In the genomic region with DNA sequence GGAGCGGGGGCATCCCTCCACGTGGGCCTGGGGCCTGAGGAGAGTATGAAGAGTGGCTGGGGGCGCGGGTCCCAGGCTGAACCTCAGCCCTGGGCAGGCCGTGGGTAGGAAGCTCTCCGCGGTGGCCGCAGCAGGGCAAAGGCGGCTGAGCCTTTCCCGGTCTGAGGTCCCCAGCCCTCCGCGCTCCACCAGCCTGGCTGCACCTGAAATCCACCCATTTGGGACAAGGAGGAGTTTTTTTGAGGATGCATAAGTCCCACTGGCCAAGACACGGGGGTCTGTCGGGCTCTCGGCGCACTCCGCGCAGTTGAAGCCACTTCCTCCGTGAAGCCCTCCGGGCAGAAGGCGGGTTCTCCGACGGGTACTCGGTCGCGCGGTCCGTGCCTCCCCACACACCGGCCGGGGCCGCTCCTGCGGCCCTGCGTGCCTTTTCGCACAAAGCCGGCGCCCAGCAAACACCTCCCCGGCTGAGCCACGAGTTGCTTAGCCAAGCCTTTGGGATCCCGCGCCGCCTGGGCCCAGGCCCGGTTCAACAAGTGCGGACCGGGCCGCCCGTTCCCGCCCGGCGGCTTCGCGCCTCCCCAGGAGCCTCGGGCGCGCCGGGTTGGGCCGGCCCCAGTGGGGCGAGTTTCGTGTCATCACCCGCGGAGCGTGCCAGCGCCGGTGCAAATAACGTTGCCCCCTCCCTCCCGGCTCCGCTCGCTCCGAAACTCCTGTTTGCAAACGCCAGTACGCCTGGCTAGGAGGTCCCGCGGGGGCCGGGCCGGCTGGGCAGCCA, we compare ENCODE assay signal across 10 cellular contexts. TPM values are rescaled to one million over a fixed set of nuclear protein-coding genes. Genes with fewer than 3 reads are reported as not detected.
A peak's percentile ranks its signal among the peaks of the same experiment; 100 is the strongest.
DNase-seq lines count a peak whose midpoint lies in the region; ATAC-seq, FAIRE-seq and TF ChIP-seq lines count a peak whose summit lies in the region.
"Had no signal": no experiment of that assay in that cellular context is flagged by ENCODE, and none has a peak within 500 bp of the region (broad histone marks: within the 10 kb centered on the region; RNA-seq: fewer than 3 reads in every experiment).

No MANE protein-coding gene starts in this region.

- H3K27ac ChIP-seq in right cardiac atrium (ENCODE audit: low read length), result no peak overlapping the region
- H3K27ac ChIP-seq in body of pancreas, result peak overlapping the region; percentile 16 to 78 (median 58)
- no peak overlapping the region for H3K27ac ChIP-seq in mesendoderm (ENCODE audit: low read depth, low read length)
- H3K27ac ChIP-seq in upper lobe of left lung, result peak overlapping the region in 1 of 4 donors; percentile 30

- peak overlapping the region; percentile 21 for H3K4me3 ChIP-seq in right cardiac atrium (ENCODE audit: low read length)
- H3K4me3 ChIP-seq in body of pancreas, result no peak overlapping the region
- H3K4me3 ChIP-seq in mesendoderm (ENCODE audit: low read length), result no peak overlapping the region
- H3K4me3 ChIP-seq in upper lobe of left lung, result peak overlapping the region in 3 of 4 donors; percentile 39 to 46 (median 40)

- ATAC-seq in right cardiac atrium, result no peak
- ATAC-seq in Right ventricle myocardium superior (ENCODE audit: poor library complexity), result no peak
- ATAC-seq in body of pancreas, result peak; percentile 30
- ATAC-seq in upper lobe of left lung (ENCODE audit: low FRiP score in 2 of 2), result peak in 1 of 2 donors; percentile 48
- ATAC-seq: activated naive CD4-positive, alpha-beta T cell treated with anti-CD3 and anti-CD28 coated beads, Interleukin-2, amount 50 U/mL, for 72 hours had no signal

- H3K4me2 ChIP-seq in mesendoderm (ENCODE audit: low read length), result peak overlapping the region; percentile 22

- no peak for TF ChIP-seq CTCF in body of pancreas (IDR thresholded peaks at IDR 0.05)
- TF ChIP-seq CTCF in upper lobe of left lung (IDR thresholded peaks at IDR 0.05), result no peak

- no peak overlapping the region for H3K23ac ChIP-seq in mesendoderm (ENCODE audit: low read length)

- TF ChIP-seq EP300 in upper lobe of left lung (IDR thresholded peaks at IDR 0.05), result no peak

- no peaks in the 10 kb centered on the region for H3K36me3 ChIP-seq in body of pancreas (replicated peaks in 1 of 2; ENCODE audit: insufficient read depth in 1 of 2, low read depth in 2 of 2)
- no peaks in the 10 kb centered on the region for H3K36me3 ChIP-seq in mesendoderm (ENCODE audit: control insufficient read depth, insufficient read depth, low read length)
- no peaks in the 10 kb centered on the region for H3K36me3 ChIP-seq in upper lobe of left lung

- TF ChIP-seq POLR2A in body of pancreas (IDR thresholded peaks at IDR 0.05) (no peak), upper lobe of left lung (IDR thresholded peaks at IDR 0.05) (no peak)

- peak overlapping the region; percentile 49 for H3K56ac ChIP-seq in mesendoderm (ENCODE audit: low read length)

- no peak for DNase-seq in right cardiac atrium
- DNase-seq in Right ventricle myocardium superior, result no peak
- DNase-seq in body of pancreas, result peak in 2 of 4 donors; percentile 45 to 58
- DNase-seq in mesendoderm, result no peak
- DNase-seq in upper lobe of left lung, result no peak
- DNase-seq in NCI-H146 (lab: John Stamatoyannopoulos, UW), result no peak
- no peak for DNase-seq in GOT3 (lab: John Stamatoyannopoulos, UW)
- DNase-seq in frontal cortex (ENCODE audit: low spot score in 2 of 2), result no peak

- H4K8ac ChIP-seq in mesendoderm (ENCODE audit: low read depth, low read length), result no peak overlapping the region

- intact Hi-C loops in right cardiac atrium (cut with DNase I) (no loop called here), Right ventricle myocardium superior (cut with DNase I) (no loop called here), body of pancreas (cut with DNase I) (no loop called here)

- H3K4me1 ChIP-seq in right cardiac atrium (ENCODE audit: control insufficient read depth, insufficient read depth, low read length) (no peaks in the 10 kb centered on the region), body of pancreas (peaks cover 44% of the 10 kb centered on the region), mesendoderm (ENCODE audit: control insufficient read depth, low read depth, low read length) (peaks cover 3% of the 10 kb centered on the region), upper lobe of left lung (peaks cover 28 to 39% (median 31%) of the 10 kb centered on the region in 4 donors)

- H2BK15ac ChIP-seq in mesendoderm (replicated peaks; ENCODE audit: low read depth), result no peak overlapping the region

- 9% methylated on average over 74 of the region's 74 CpGs for WGBS in right cardiac atrium
- WGBS in body of pancreas, 2 donors, result 25% methylated on average over 72 of the region's 74 CpGs; no CpG with 5 or more reads in 1 of the 2 donors
- no CpG with 5 or more reads among the region's 74 CpGs for WGBS in mesendoderm (ENCODE audit: extremely low coverage, insufficient coverage, low lambda C conversion rate)
- WGBS in upper lobe of left lung, 2 donors, result 29% methylated on average over 18 to 36 of the region's 74 CpGs

- no peaks in the 10 kb centered on the region for H3K79me2 ChIP-seq in mesendoderm (ENCODE audit: control insufficient read depth, insufficient read depth, low read length)

- no peak for FAIRE-seq in frontal cortex (lab: Jason Lieb, UNC)

- no peak overlapping the region for H2AK5ac ChIP-seq in mesendoderm (ENCODE audit: low read length)

- no peak overlapping the region for H2BK5ac ChIP-seq in mesendoderm (ENCODE audit: low read length)

- H3K79me1 ChIP-seq in mesendoderm (ENCODE audit: low read length), result no peaks in the 10 kb centered on the region

- H4K5ac ChIP-seq in mesendoderm (ENCODE audit: low read length), result no peak overlapping the region

- peak overlapping the region; percentile 16 for H3K9ac ChIP-seq in mesendoderm (ENCODE audit: low read length)

- H2BK120ac ChIP-seq in mesendoderm (ENCODE audit: low read depth, low read length), result no peak overlapping the region

- no peak overlapping the region for H3K18ac ChIP-seq in mesendoderm (ENCODE audit: low read length)

- H3K4ac ChIP-seq in mesendoderm (ENCODE audit: low read depth, low read length), result no peak overlapping the region

- H3K27me3 ChIP-seq in right cardiac atrium (ENCODE audit: control insufficient read depth, insufficient read depth), result no peaks in the 10 kb centered on the region
- no peaks in the 10 kb centered on the region for H3K27me3 ChIP-seq in body of pancreas
- H3K27me3 ChIP-seq in mesendoderm (ENCODE audit: insufficient read depth, low read length, poor library complexity), result peaks cover 14% of the 10 kb centered on the region
- peaks cover 2 to 28% (median 17%) of the 10 kb centered on the region in 4 donors for H3K27me3 ChIP-seq in upper lobe of left lung

- H3K9me3 ChIP-seq in right cardiac atrium (ENCODE audit: control insufficient read depth, low read length) (no peaks in the 10 kb centered on the region), body of pancreas (no peaks in the 10 kb centered on the region), upper lobe of left lung (no peaks in the 10 kb centered on the region)

RNA-seq across cellular contexts. Expression of a gene that starts 0.7 kb away (rescaled TPM):
- not detected for total RNA-seq in right cardiac atrium
- not detected for polyA plus RNA-seq in right cardiac atrium
- total RNA-seq in Right ventricle myocardium superior, result not detected
- total RNA-seq in body of pancreas, result 1 to 10 TPM in 1 of 2 donors, under 1 TPM in 1; 0.78 to 1.3 TPM
- 1.7 TPM for polyA plus RNA-seq in mesendoderm (2013, experiment 1 of 2)
- 2.0 TPM for polyA plus RNA-seq in mesendoderm (2013, experiment 2 of 2)
- 1 to 10 TPM in 2 of 6 donors, under 1 TPM in 4; under 0.01 to 2.2 (median 0.77) TPM for total RNA-seq in upper lobe of left lung
- under 0.01 TPM for total RNA-seq in frontal cortex
- total RNA-seq: LHCN-M2 had no signal

RNA-seq across cellular contexts. Expression of a gene that starts 5.4 kb away (rescaled TPM):
- total RNA-seq in right cardiac atrium, result 10 to 100 TPM in 1 of 4 donors, 1 to 10 TPM in 3; 9.0 to 14.1 (median 9.1) TPM
- 6.6 TPM for polyA plus RNA-seq in right cardiac atrium
- 6.5 TPM for total RNA-seq in Right ventricle myocardium superior
- 10 to 100 TPM; 18.2 to 33.9 TPM for total RNA-seq in body of pancreas
- polyA plus RNA-seq in mesendoderm (2013, experiment 1 of 2), result 1.4 TPM
- polyA plus RNA-seq in mesendoderm (2013, experiment 2 of 2), result 1.5 TPM
- 10 to 100 TPM; 24.8 to 66.0 (median 46.8) TPM for total RNA-seq in upper lobe of left lung
- 4.1 TPM for total RNA-seq in frontal cortex

RNA-seq across cellular contexts. Expression of a gene that starts 47.6 kb away (rescaled TPM):
- total RNA-seq in right cardiac atrium, result under 1 TPM in 3 of 4 donors, not detected in 1; 0.20 to 0.88 (median 0.48) TPM
- polyA plus RNA-seq in right cardiac atrium, result 0.20 TPM
- total RNA-seq in Right ventricle myocardium superior, result not detected
- under 1 TPM in 1 of 2 donors, not detected in 1; 0.26 TPM for total RNA-seq in body of pancreas
- polyA plus RNA-seq in mesendoderm (2013, experiment 1 of 2), result 0.10 TPM
- 0.08 TPM for polyA plus RNA-seq in mesendoderm (2013, experiment 2 of 2)
- total RNA-seq in upper lobe of left lung, result under 1 TPM in 2 of 6 donors, not detected in 4; 0.37 to 0.69 TPM
- 6.1 TPM for total RNA-seq in frontal cortex

Comparison
In these comparisons a context has a peak if more than half of its experiments do, and no peak if none do; other contexts are left out.
1. H3K27ac ChIP-seq: peak in body of pancreas (4 of 4); none in right cardiac atrium (single experiment) and mesendoderm (single experiment).
2. H3K4me3 ChIP-seq: peak in right cardiac atrium (single experiment) and upper lobe of left lung (3 of 4); none in body of pancreas (0 of 2) and mesendoderm (single experiment).